8 cellular contexts compared by ENCODE assay signal in genomic region chr17:27296427-27296979, GRCh38. TPM values are rescaled to one million over a fixed set of nuclear protein-coding genes. Genes with fewer than 3 reads are reported as not detected.
DNase-seq lines count a peak whose midpoint lies in the region; ATAC-seq and TF ChIP-seq lines count a peak whose summit lies in the region.

No MANE protein-coding gene starts in this region.

- H3K27me3 ChIP-seq in MG63 (no peaks in the 10 kb centered on the region), mammary epithelial cell (ENCODE audit: insufficient read depth, low read length) (no peaks in the 10 kb centered on the region)

- H3K4me3 ChIP-seq in MG63: peak overlapping the region; percentile 96
- peak overlapping the region; percentile 75 to 97 (median 94) for H3K4me3 ChIP-seq in mammary epithelial cell (replicated peaks in 1 of 3; ENCODE audit: insufficient read depth in 1 of 3, low read depth in 2 of 3, low read length in 3 of 3)

- ATAC-seq in naive B cell (ENCODE audit: low read depth in 2 of 2) (no peak), HG03159 (IDR thresholded peaks at IDR 0.05; ENCODE audit: unreplicated experiment) (no peak), HG03175 (IDR thresholded peaks at IDR 0.05; ENCODE audit: unreplicated experiment) (no peak)

- peaks cover 11% of the 10 kb centered on the region for H4K20me1 ChIP-seq in mammary epithelial cell (ENCODE audit: insufficient read depth, low read length)

- DNase-seq in AG09319 (ENCODE audit: extremely low read depth, low read depth) (peak; percentile 25), MG63 (no peak), mammary epithelial cell (peak; percentile 79), naive B cell (no peak), DMS114 treated with DMSO at 0.1 percent for 48 hours (lab: John Stamatoyannopoulos, UW; ENCODE audit: unreplicated experiment) (no peak)
- DNase-seq in stimulated activated CD4-positive, alpha-beta T cell treated with anti-CD3 and anti-CD28 coated beads, Interleukin-1b, Interleukin-23, amount 100 ng/mL, for 48 hours: no peak

- in situ Hi-C loops in mammary epithelial cell (cut with MboI; ENCODE audit: low sequenced_read_pairs in 2 of 2): loop anchor here in 1 of 2 donors (10.0 kb wide), 1 partner anchor 52 kb away; no protein-coding TSS in a partner anchor

- peak overlapping the region; percentile 79 for H3K4me2 ChIP-seq in mammary epithelial cell (ENCODE audit: insufficient read depth, low read depth, low read length)

- H3K4me3 Mint-ChIP-seq in naive B cell: peak overlapping the region; percentile 90 to 100 (median 98)

- peak overlapping the region; percentile 61 for H3K9ac ChIP-seq in mammary epithelial cell (ENCODE audit: insufficient read depth, low read length)

- WGBS in mammary epithelial cell (ENCODE audit: low coverage, missing lambda C conversion rate): 3% methylated on average over 2 of the region's 2 CpGs

- H3K4me1 ChIP-seq in mammary epithelial cell (ENCODE audit: insufficient read depth, low read length): peaks cover 16% of the 10 kb centered on the region

- no peak overlapping the region for H2AFZ ChIP-seq in mammary epithelial cell (ENCODE audit: low read depth, low read length)

- H3K27ac ChIP-seq in mammary epithelial cell (ENCODE audit: insufficient read depth, low read depth, low read length): peak overlapping the region; percentile 79

- H3K36me3 Mint-ChIP-seq in naive B cell: peaks cover 0 to 7% of the 10 kb centered on the region in 2 donors

- H3K79me2 ChIP-seq in mammary epithelial cell (ENCODE audit: insufficient read depth, low read length): peaks cover 75% of the 10 kb centered on the region

- peaks cover 8% of the 10 kb centered on the region for H3K36me3 ChIP-seq in MG63
- H3K36me3 ChIP-seq in mammary epithelial cell (ENCODE audit: insufficient read depth, low read length): no peaks in the 10 kb centered on the region

- H3K27me3 Mint-ChIP-seq in naive B cell: no peaks in the 10 kb centered on the region

- H3K9me3 Mint-ChIP-seq in naive B cell: no peaks in the 10 kb centered on the region

- TF ChIP-seq CTCF in AG09319 (IDR thresholded peaks at IDR 0.05; ENCODE audit: low read depth, low read length) (no peak), mammary epithelial cell (conservative IDR thresholded peaks at IDR 0.05 in 1 of 2, IDR thresholded peaks at IDR 0.05 in 1 of 2; ENCODE audit: extremely low read depth in 1 of 2, insufficient read depth in 1 of 2, low read depth in 1 of 2, low read length in 2 of 2) (no peak)

- intact Hi-C loops in mammary epithelial cell (cut with micrococcal nuclease): loop anchor here (5.0 kb wide), 1 partner anchor 56 kb away; no protein-coding TSS in a partner anchor

- no TSS peak for BruUV-seq in mammary epithelial cell (replicated peaks; lab: Mats Ljungman, UMichigan)

- peak overlapping the region; percentile 67 to 99 (median 92) for H3K27ac Mint-ChIP-seq in naive B cell

- H3K9me3 ChIP-seq in MG63 (no peaks in the 10 kb centered on the region), mammary epithelial cell (replicated peaks; ENCODE audit: insufficient read depth, low read length) (no peaks in the 10 kb centered on the region)

- dilution Hi-C loops in mammary epithelial cell (cut with HindIII; ENCODE audit: low sequenced_read_pairs): no loop called here

- CTCF ChIA-PET in mammary epithelial cell (lab: Charles Lee; ENCODE audit: low non-redundant PET): interaction anchor here (0.6 kb wide), 3 partner anchors 19 to 508 kb away, joined by 3 to 4 read pairs (median 3); no protein-coding TSS in a partner anchor

- H3K4me1 Mint-ChIP-seq in naive B cell: peaks cover 36 to 72% (median 57%) of the 10 kb centered on the region in 3 donors

RNA-seq across cellular contexts. Expression of gene WSB1, which starts 2.6 kb away (rescaled TPM):
- 46.4 and 76.4 TPM in 2 replicates for total RNA-seq in MG63 (2014; rRNA removed; shearing (Covaris generic); ENCODE audit: low replicate concordance)
- 100 to 1,000 TPM in 1 of 2 donors, 10 to 100 TPM in 1; 93.0 to 119 TPM for total RNA-seq in mammary epithelial cell
- polyA plus RNA-seq in mammary epithelial cell (58.2 TPM), naive B cell (ENCODE audit: low read depth in 6 of 6) (100 to 1,000 TPM; 188 to 342 (median 263) TPM)
- 35.8 TPM for polyA minus RNA-seq in mammary epithelial cell

Comparison
In these comparisons a context has a peak if more than half of its experiments do, and no peak if none do; other contexts are left out.
1. DNase-seq: peak in AG09319 (single experiment) and mammary epithelial cell (single experiment); none in MG63 (single experiment), naive B cell (single experiment), stimulated activated CD4-positive, alpha-beta T cell treated with anti-CD3 and anti-CD28 coated beads, Interleukin-1b, Interleukin-23, amount 100 ng/mL, for 48 hours (single experiment) and DMS114 treated with DMSO at 0.1 percent for 48 hours (single experiment).